ENCODE assay signal across 12 cellular contexts in genomic region chr11:126366064-126366822, GRCh38. TPM values are rescaled to one million over a fixed set of nuclear protein-coding genes. Genes with fewer than 3 reads are reported as not detected.
DNase-seq lines count a peak whose midpoint lies in the region; TF ChIP-seq lines count a peak whose summit lies in the region.
"Had no signal": no experiment of that assay in that cellular context is flagged by ENCODE, and none has a peak within 500 bp of the region (broad histone marks: within the 10 kb centered on the region; RNA-seq: fewer than 3 reads in every experiment).

No MANE protein-coding gene starts in this region.

- H3K4me3 ChIP-seq in PC-9, result no peak overlapping the region
- H3K4me3 ChIP-seq in left ventricle myocardium inferior, result peak overlapping the region; percentile 31
- no peak overlapping the region for H3K4me3 ChIP-seq in ovary
- no peak overlapping the region for H3K4me3 ChIP-seq in MM.1S (ENCODE audit: low read length)
- H3K4me3 ChIP-seq in A673 (ENCODE audit: low read depth, low read length, poor library complexity, severe bottlenecking), result no peak overlapping the region

- H3K9me3 ChIP-seq in PC-9 (ENCODE audit: insufficient read depth, low read depth) (no peaks in the 10 kb centered on the region), left ventricle myocardium inferior (replicated peaks) (no peaks in the 10 kb centered on the region), ovary (no peaks in the 10 kb centered on the region), MM.1S (replicated peaks; ENCODE audit: insufficient read depth, low read length) (no peaks in the 10 kb centered on the region), A673 (ENCODE audit: low read depth, low read length, poor library complexity, severe bottlenecking) (no peaks in the 10 kb centered on the region)

- CTCF ChIA-PET in Calu3 (lab: Charles Lee), result no interaction called here
- CTCF ChIA-PET in PC-9 (lab: Charles Lee), result interaction anchor here (0.6 kb wide), 1 partner anchor 8 kb away, joined by 6 read pairs; no protein-coding TSS in a partner anchor
- CTCF ChIA-PET in A673 (lab: Charles Lee), result no interaction called here

- H3K4me1 ChIP-seq in PC-9 (replicated peaks; ENCODE audit: insufficient read depth) (peaks cover 61% of the 10 kb centered on the region), left ventricle myocardium inferior (peaks cover 92% of the 10 kb centered on the region), ovary (ENCODE audit: insufficient read depth) (peaks cover 34% of the 10 kb centered on the region), MM.1S (ENCODE audit: low read length) (no peaks in the 10 kb centered on the region), A673 (ENCODE audit: insufficient read depth, low read length, poor library complexity, severe bottlenecking) (peaks cover 13% of the 10 kb centered on the region)

- no peak overlapping the region for H3K9ac ChIP-seq in MM.1S (ENCODE audit: low read length)

- no peak for TF ChIP-seq EP300 in ovary (IDR thresholded peaks at IDR 0.05)

- TF ChIP-seq CTCF in Calu3 (IDR thresholded peaks at IDR 0.05; ENCODE audit: unreplicated experiment), result no peak
- no peak for TF ChIP-seq CTCF in PC-9 (conservative IDR thresholded peaks at IDR 0.05)
- TF ChIP-seq CTCF in left ventricle myocardium inferior (IDR thresholded peaks at IDR 0.05; ENCODE audit: borderline replicate concordance), result no peak
- TF ChIP-seq CTCF in ovary (IDR thresholded peaks at IDR 0.05), result no peak
- TF ChIP-seq CTCF in MM.1S (IDR thresholded peaks at IDR 0.05; ENCODE audit: low read length), result no peak
- TF ChIP-seq CTCF in A673 (conservative IDR thresholded peaks at IDR 0.05; ENCODE audit: low read depth, low read length), result no peak

- H3K79me2 ChIP-seq in PC-9 (ENCODE audit: low read depth) (peaks cover 79% of the 10 kb centered on the region), MM.1S (ENCODE audit: low read length) (no peaks in the 10 kb centered on the region)

- peak overlapping the region; percentile 41 for H3K27ac ChIP-seq in PC-9
- H3K27ac ChIP-seq in left ventricle myocardium inferior (replicated peaks), result peak overlapping the region; percentile 77
- peak overlapping the region; percentile 14 to 16 for H3K27ac ChIP-seq in ovary
- H3K27ac ChIP-seq in MM.1S (ENCODE audit: low read length), result no peak overlapping the region
- H3K27ac ChIP-seq in A673 (ENCODE audit: low read depth, low read length, poor library complexity, severe bottlenecking), result no peak overlapping the region

- peak overlapping the region; percentile 20 for H3K27ac Mint-ChIP-seq in Calu3 (ENCODE audit: unreplicated experiment)
- H3K27ac Mint-ChIP-seq: memory B cell had no signal

- H3K36me3 ChIP-seq in PC-9 (ENCODE audit: low read depth) (no peaks in the 10 kb centered on the region), left ventricle myocardium inferior (no peaks in the 10 kb centered on the region), ovary (no peaks in the 10 kb centered on the region), MM.1S (replicated peaks; ENCODE audit: insufficient read depth, low read length) (no peaks in the 10 kb centered on the region), A673 (ENCODE audit: insufficient read depth, low read length, poor library complexity, severe bottlenecking) (no peaks in the 10 kb centered on the region)

- H3K9me3 Mint-ChIP-seq in Calu3 (ENCODE audit: low read depth, unreplicated experiment), result no peaks in the 10 kb centered on the region
- H3K9me3 Mint-ChIP-seq: CD8-positive, alpha-beta memory T cell; memory B cell had no signal

- BruUV-seq in Calu3 (replicated peaks; lab: Mats Ljungman, UMichigan), result no TSS peak
- BruUV-seq in PC-9 (replicated peaks; lab: Mats Ljungman, UMichigan), result no TSS peak
- BruUV-seq in A673 (replicated peaks; lab: Mats Ljungman, UMichigan), result no TSS peak

- peaks cover 6% of the 10 kb centered on the region for H3K4me1 Mint-ChIP-seq in Calu3 (ENCODE audit: low read depth, unreplicated experiment)

- whole genome bisulfite sequencing in ovary, 3 donors, result 21 to 26% (median 23%) methylated on average over 19 of the region's 19 CpGs

- no peaks in the 10 kb centered on the region for H3F3A ChIP-seq in PC-9 (ENCODE audit: insufficient read depth, low read depth)
- no peaks in the 10 kb centered on the region for H3F3A ChIP-seq in MM.1S (ENCODE audit: insufficient read depth, low read length)

- no peaks in the 10 kb centered on the region for H3K27me3 ChIP-seq in PC-9 (ENCODE audit: insufficient read depth, low read depth)
- H3K27me3 ChIP-seq in left ventricle myocardium inferior (ENCODE audit: low read depth), result no peaks in the 10 kb centered on the region
- no peaks in the 10 kb centered on the region for H3K27me3 ChIP-seq in ovary
- H3K27me3 ChIP-seq in MM.1S (replicated peaks; ENCODE audit: insufficient read depth, low read length), result no peaks in the 10 kb centered on the region
- no peaks in the 10 kb centered on the region for H3K27me3 ChIP-seq in A673 (replicated peaks; ENCODE audit: insufficient read depth, low read depth, low read length, poor library complexity)

- POLR2A ChIA-PET in PC-9 (lab: Charles Lee; ENCODE audit: unreplicated experiment), result interaction anchor here (0.7 kb wide), 1 partner anchor 721 kb away, joined by 3 read pairs; no protein-coding TSS in a partner anchor
- POLR2A ChIA-PET in A673 (lab: Charles Lee; ENCODE audit: low non-redundant PET), result no interaction called here

- TF ChIP-seq POLR2A in ovary (IDR thresholded peaks at IDR 0.05), result no peak

- no peaks in the 10 kb centered on the region for H3K9me2 ChIP-seq in PC-9 (ENCODE audit: insufficient read depth)
- no peaks in the 10 kb centered on the region for H3K9me2 ChIP-seq in MM.1S (replicated peaks; ENCODE audit: insufficient read depth, low read length)

- H3K36me3 Mint-ChIP-seq in Calu3 (ENCODE audit: insufficient read depth, unreplicated experiment), result peaks cover 7% of the 10 kb centered on the region
- H3K36me3 Mint-ChIP-seq: CD8-positive, alpha-beta memory T cell; memory B cell had no signal

- intact Hi-C loops in Calu3 (cut with micrococcal nuclease; ENCODE audit: unreplicated experiment), result no loop called here
- intact Hi-C loops in PC-9 (cut with micrococcal nuclease; ENCODE audit: unreplicated experiment), result loop anchor here (5.0 kb wide), 1 partner anchor 54 kb away; no protein-coding TSS in a partner anchor
- intact Hi-C loops in left ventricle myocardium inferior (cut with micrococcal nuclease), result no loop called here
- intact Hi-C loops in ovary (cut with DNase I), result no loop called here
- intact Hi-C loops in A673 (cut with micrococcal nuclease; ENCODE audit: unreplicated experiment), result no loop called here

- H2AFZ ChIP-seq in PC-9 (no peak overlapping the region), MM.1S (ENCODE audit: low read length) (no peak overlapping the region)

- H4K20me1 ChIP-seq in PC-9 (ENCODE audit: insufficient read depth) (0 out of 2 replicates have a peak, but pooled peaks cover 2% of the 10 kb centered on the region), MM.1S (ENCODE audit: insufficient read depth, low read length) (no peaks in the 10 kb centered on the region)

- H3K4me2 ChIP-seq in PC-9, result peak overlapping the region; percentile 70
- no peak overlapping the region for H3K4me2 ChIP-seq in MM.1S (ENCODE audit: low read depth, low read length)

- H3K27me3 Mint-ChIP-seq in Calu3 (ENCODE audit: unreplicated experiment), result no peaks in the 10 kb centered on the region
- H3K27me3 Mint-ChIP-seq: CD8-positive, alpha-beta memory T cell; memory B cell had no signal

- H3K4me3 Mint-ChIP-seq in Calu3 (ENCODE audit: low read depth, unreplicated experiment), result no peak overlapping the region
- H3K4me3 Mint-ChIP-seq: CD8-positive, alpha-beta memory T cell; memory B cell had no signal

- DNase-seq in Calu3, result no peak
- DNase-seq in PC-9, result peak in 1 of 2 experiments; percentile 25
- DNase-seq in left ventricle myocardium inferior, result peak; percentile 50
- peak; percentile 52 to 75 (median 60) for DNase-seq in ovary
- no peak for DNase-seq in MM.1S
- DNase-seq in T1000 (lab: John Stamatoyannopoulos, UW), result no peak
- no peak for DNase-seq in A673 (ENCODE audit: low spot score)
- DNase-seq in hippocampal formation (lab: John Stamatoyannopoulos, UW), result no peak
- DNase-seq: activated T-cell treated with anti-CD3 and anti-CD28 coated beads for 4 hours; CD8-positive, alpha-beta memory T cell; NCI-H187 had no signal

RNA-seq across cellular contexts. Expression of gene ST3GAL4, which starts 10.8 kb away (rescaled TPM):
- total RNA-seq in Calu3 (2022) (22.1 and 27.9 TPM in 2 replicates), PC-9 (2021) (44.1 and 46.2 TPM in 2 replicates), left ventricle myocardium inferior (61.7 TPM), ovary (100 to 1,000 TPM in 4 of 7 donors, 10 to 100 TPM in 3; 75.8 to 300 (median 135) TPM), A673 (2021) (26.4 and 29.9 TPM in 2 replicates)
- 100 to 1,000 TPM; 117 to 120 TPM for polyA plus RNA-seq in ovary

Comparison
In these comparisons a context has a peak if more than half of its experiments do, and no peak if none do; other contexts are left out.
1. DNase-seq: peak in left ventricle myocardium inferior (single experiment) and ovary (5 of 5); none in Calu3 (single experiment), MM.1S (single experiment), T1000 (single experiment), A673 (single experiment) and hippocampal formation (0 of 2).
2. H3K27ac ChIP-seq: peak in PC-9 (single experiment), left ventricle myocardium inferior (single experiment) and ovary (2 of 2); none in MM.1S (single experiment) and A673 (single experiment).